1 cellular context compared by ENCODE assay signal in the genomic region with DNA sequence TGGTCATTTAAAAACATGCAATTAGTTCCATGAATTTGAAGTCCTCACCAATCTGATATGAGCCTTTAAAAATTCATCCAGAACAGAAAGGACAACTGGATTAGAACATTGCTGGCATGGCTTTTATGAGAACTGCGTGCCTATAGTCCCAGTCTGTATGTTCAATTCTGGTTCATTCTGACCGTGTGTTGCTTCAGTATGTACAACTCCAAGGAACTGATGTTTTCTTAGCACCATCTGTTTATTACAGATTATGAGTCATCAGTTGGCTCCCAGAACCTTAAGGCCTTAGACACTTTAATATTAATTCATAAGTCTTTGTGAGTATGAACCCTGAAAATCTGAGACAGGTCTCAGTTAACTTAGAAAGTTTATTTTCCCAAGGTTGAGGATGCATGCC.
TF ChIP-seq lines count a peak whose summit lies in the region.

No MANE protein-coding gene starts in this region.

TF ChIP-seq in SK-N-SH treated with all-trans-retinoic acid at 6 μM for 48 hours, 23 proteins besides CTCF, POLR2A, EP300 and RAD21 (continued from another document):
- TF ChIP-seq, protein P1, sequence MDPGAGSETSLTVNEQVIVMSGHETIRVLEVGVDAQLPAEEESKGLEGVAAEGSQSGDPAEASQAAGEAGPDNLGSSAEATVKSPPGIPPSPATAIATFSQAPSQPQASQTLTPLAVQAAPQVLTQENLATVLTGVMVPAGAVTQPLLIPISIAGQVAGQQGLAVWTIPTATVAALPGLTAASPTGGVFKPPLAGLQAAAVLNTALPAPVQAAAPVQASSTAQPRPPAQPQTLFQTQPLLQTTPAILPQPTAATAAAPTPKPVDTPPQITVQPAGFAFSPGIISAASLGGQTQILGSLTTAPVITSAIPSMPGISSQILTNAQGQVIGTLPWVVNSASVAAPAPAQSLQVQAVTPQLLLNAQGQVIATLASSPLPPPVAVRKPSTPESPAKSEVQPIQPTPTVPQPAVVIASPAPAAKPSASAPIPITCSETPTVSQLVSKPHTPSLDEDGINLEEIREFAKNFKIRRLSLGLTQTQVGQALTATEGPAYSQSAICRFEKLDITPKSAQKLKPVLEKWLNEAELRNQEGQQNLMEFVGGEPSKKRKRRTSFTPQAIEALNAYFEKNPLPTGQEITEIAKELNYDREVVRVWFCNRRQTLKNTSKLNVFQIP (CRISPR knock-in tag; IDR thresholded peaks at IDR 0.05; ENCODE audit: borderline replicate concordance, low read depth) = no peak
- TF ChIP-seq CSDC2 (CRISPR knock-in tag; IDR thresholded peaks at IDR 0.05) (no peak), GLIS3 (CRISPR knock-in tag; IDR thresholded peaks at IDR 0.05) (no peak), ZFP3 (CRISPR knock-in tag; IDR thresholded peaks at IDR 0.05) (no peak), ARNTL (CRISPR knock-in tag; IDR thresholded peaks at IDR 0.05; ENCODE audit: borderline replicate concordance, low read depth) (no peak), ESRRG (CRISPR knock-in tag; IDR thresholded peaks at IDR 0.05) (no peak), RARB (CRISPR knock-in tag; IDR thresholded peaks at IDR 0.05) (no peak), ZFP30 (CRISPR knock-in tag; IDR thresholded peaks at IDR 0.05) (no peak)
